ENCODE assay signal across 23 cellular contexts in the genomic region with DNA sequence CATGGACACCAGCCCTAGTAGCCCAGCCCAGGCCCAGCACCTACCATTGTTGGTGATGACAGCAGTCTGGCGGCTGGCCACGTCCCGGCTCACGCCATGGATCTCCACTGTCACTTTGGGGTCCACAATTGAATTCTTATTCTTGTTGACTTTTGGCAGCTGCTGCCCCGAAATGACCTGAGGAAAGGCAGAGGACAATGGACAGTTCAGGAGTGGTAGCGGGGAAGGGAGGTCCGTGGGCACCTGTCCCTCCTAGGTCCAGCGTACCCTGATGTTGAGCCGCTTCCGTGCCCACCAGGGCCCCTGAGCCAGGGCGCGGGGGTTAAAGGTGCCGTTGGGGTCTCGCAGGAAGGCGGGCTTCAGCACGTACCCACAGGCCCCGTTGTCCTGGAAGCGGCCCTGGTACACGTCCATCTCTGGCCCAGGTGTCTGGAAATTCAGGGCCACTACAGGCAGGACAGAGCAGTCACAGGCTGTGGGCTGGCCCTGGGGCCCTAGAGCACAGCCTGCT. TPM values are rescaled to one million over a fixed set of nuclear protein-coding genes. Genes with fewer than 3 reads are reported as not detected.
"Had no signal": no experiment of that assay in that cellular context is flagged by ENCODE, and none has a peak within 500 bp of the region (broad histone marks: within the 10 kb centered on the region; RNA-seq: fewer than 3 reads in every experiment).

No MANE protein-coding gene starts in this region.

- H3K27ac ChIP-seq: colonic mucosa, esophagus squamous epithelium, gastroesophageal sphincter, parathyroid adenoma, psoas muscle, tibial artery, upper lobe of left lung, uterus had no signal

- H3K9me3 Mint-ChIP-seq: immature natural killer cell; natural killer cell; neural crest cell; stimulated activated naive CD8-positive, alpha-beta T cell treated with anti-CD3 and anti-CD28 coated beads, Interleukin-15, Interleukin-2, amounts not matched to agents 100 ng/mL and 50 ng/mL, for 24 hours had no signal

- H3K27me3 Mint-ChIP-seq: stimulated activated naive CD8-positive, alpha-beta T cell treated with anti-CD3 and anti-CD28 coated beads, Interleukin-15, Interleukin-2, amounts not matched to agents 100 ng/mL and 50 ng/mL, for 24 hours had no signal

- DNase-seq: colonic mucosa; dermis blood vessel endothelial cell; esophagus squamous epithelium; foreskin fibroblast; glutamatergic neuron; immature natural killer cell; left colon; mammary epithelial cell; natural killer cell; occipital lobe; retina; small intestine; stimulated activated CD4-positive, alpha-beta T cell treated with anti-CD3 and anti-CD28 coated beads, Interleukin-2, amount 100 ng/mL, for 48 hours; tibial artery; upper lobe of left lung; uterus had no signal

- H3K9me3 ChIP-seq: colonic mucosa, esophagus squamous epithelium, gastroesophageal sphincter, psoas muscle, tibial artery, upper lobe of left lung, uterus had no signal

- H3K4me3 Mint-ChIP-seq: immature natural killer cell; natural killer cell; neural crest cell; stimulated activated naive CD8-positive, alpha-beta T cell treated with anti-CD3 and anti-CD28 coated beads, Interleukin-15, Interleukin-2, amounts not matched to agents 100 ng/mL and 50 ng/mL, for 24 hours had no signal

- ATAC-seq: gastroesophageal sphincter, left colon, natural killer cell, psoas muscle had no signal

- H3K4me3 ChIP-seq: colonic mucosa, esophagus squamous epithelium, gastroesophageal sphincter, psoas muscle, tibial artery, upper lobe of left lung, uterus had no signal

- H3K4me1 ChIP-seq: uterus had no signal

- H3K27ac Mint-ChIP-seq: stimulated activated naive CD8-positive, alpha-beta T cell treated with anti-CD3 and anti-CD28 coated beads, Interleukin-15, Interleukin-2, amounts not matched to agents 100 ng/mL and 50 ng/mL, for 24 hours had no signal

- H3K36me3 ChIP-seq: colonic mucosa, uterus had no signal

- H3K36me3 Mint-ChIP-seq: natural killer cell had no signal

- H3K27me3 ChIP-seq: colonic mucosa, esophagus squamous epithelium, gastroesophageal sphincter, tibial artery, upper lobe of left lung, uterus had no signal

RNA-seq across cellular contexts. Expression of gene DLEC1, which starts 30.8 kb away (rescaled TPM):
- total RNA-seq: epithelial cell of proximal tubule had no signal
- polyA plus RNA-seq: keratinocyte, mammary epithelial cell had no signal
